Comparison of ENCODE assay signal across 25 cellular contexts in genomic region chr2:71208756-71209155, GRCh38. TPM values are rescaled to one million over a fixed set of nuclear protein-coding genes. Genes with fewer than 3 reads are reported as not detected.
DNase-seq lines count a peak whose midpoint lies in the region; ATAC-seq, FAIRE-seq and TF ChIP-seq lines count a peak whose summit lies in the region.
"Had no signal": no experiment of that assay in that cellular context is flagged by ENCODE, and none has a peak within 500 bp of the region (broad histone marks: within the 10 kb centered on the region; RNA-seq: fewer than 3 reads in every experiment).

No MANE protein-coding gene starts in this region.

- no peak overlapping the region for H3K4me3 Mint-ChIP-seq in stimulated activated effector memory CD8-positive, alpha-beta T cell treated with anti-CD3 and anti-CD28 coated beads, Interleukin-12 subunit alpha, Interleukin-12 subunit beta, amount 100 ng/mL, for 72 hours
- H3K4me3 Mint-ChIP-seq: B cell; CD4-positive, alpha-beta T cell; CD8-positive, alpha-beta T cell had no signal

- no peaks in the 10 kb centered on the region for H3K4me1 Mint-ChIP-seq in stimulated activated effector memory CD8-positive, alpha-beta T cell treated with anti-CD3 and anti-CD28 coated beads, Interleukin-12 subunit alpha, Interleukin-12 subunit beta, amount 100 ng/mL, for 72 hours
- H3K4me1 Mint-ChIP-seq: B cell had no signal

- H3K9me3 ChIP-seq in liver (ENCODE audit: control insufficient read depth in 4 of 4, low read length in 3 of 4) (no peaks in the 10 kb centered on the region), HepG2 (ENCODE audit: low read length) (no peaks in the 10 kb centered on the region), pancreas (no peaks in the 10 kb centered on the region)
- H3K9me3 ChIP-seq: A549 had no signal

- TF ChIP-seq RAD21 in liver (IDR thresholded peaks at IDR 0.05) (no peak), HepG2 (CRISPR knock-in tag; IDR thresholded peaks at IDR 0.05) (no peak)

- no peak overlapping the region for H3K4me2 ChIP-seq in HepG2 (ENCODE audit: low read depth, low read length)
- H3K4me2 ChIP-seq: A549; BLaER1 treated with 17β-estradiol and CSF1 and Interleukin-3, amounts not matched to agents 10 nM and 100 nM had no signal

- H3K27ac ChIP-seq in liver (ENCODE audit: low read depth in 1 of 2, low read length in 2 of 2) (peak overlapping the region; percentile 19 to 47), HepG2 (ENCODE audit: extremely low read length, insufficient read depth, low read length) (no peak overlapping the region), pancreas (peak overlapping the region in 1 of 4 donors; percentile 84)
- H3K27ac ChIP-seq: 22Rv1; A549; BLaER1 treated with 17β-estradiol and CSF1 and Interleukin-3, amounts not matched to agents 10 nM and 100 nM had no signal

- in situ Hi-C loops in HepG2 (cut with HindIII; ENCODE audit: extremely low pct_ligation_motif_present, low pct_unique_long_range_greater_than_20kb): no loop called here

- FAIRE-seq in HepG2 (lab: Jason Lieb, UNC) (no peak), pancreas (lab: Jason Lieb, UNC) (no peak)
- FAIRE-seq: A549, GM12878, GM12892, GM18507 had no signal

- CTCF ChIA-PET in HepG2 (lab: Yijun Ruan, JAX; ENCODE audit: low intra/inter-chr PET ratio, low total read pairs): no interaction called here

- POLR2A ChIA-PET in HepG2 (lab: Yijun Ruan, JAX): no interaction called here

- H3K27me3 ChIP-seq in liver (ENCODE audit: control insufficient read depth in 4 of 4, insufficient read depth in 4 of 4, low read length in 3 of 4) (no peaks in the 10 kb centered on the region), HepG2 (ENCODE audit: control insufficient read depth in 1 of 2, insufficient read depth in 2 of 2, low read length in 2 of 2) (no peaks in the 10 kb centered on the region; a peak in 1 of 5 replicates), pancreas (no peaks in the 10 kb centered on the region)
- H3K27me3 ChIP-seq: BLaER1 treated with 17β-estradiol and CSF1 and Interleukin-3, amounts not matched to agents 10 nM and 100 nM had no signal

- no peaks in the 10 kb centered on the region for H4K20me1 ChIP-seq in HepG2 (ENCODE audit: insufficient read depth, low read length)
- H4K20me1 ChIP-seq: BLaER1 treated with 17β-estradiol and CSF1 and Interleukin-3, amounts not matched to agents 10 nM and 100 nM had no signal

- BruUV-seq in HepG2 (replicated peaks; lab: Mats Ljungman, UMichigan): no TSS peak

- H3K27ac Mint-ChIP-seq in stimulated activated effector memory CD8-positive, alpha-beta T cell treated with anti-CD3 and anti-CD28 coated beads, Interleukin-12 subunit alpha, Interleukin-12 subunit beta, amount 100 ng/mL, for 72 hours: no peak overlapping the region
- H3K27ac Mint-ChIP-seq: B cell; CD4-positive, alpha-beta T cell; CD8-positive, alpha-beta T cell had no signal

- no peak for DNase-seq in HepG2 (ENCODE audit: low spot score)
- DNase-seq in M059J (ENCODE audit: low read depth): peak; percentile 8
- DNase-seq in left lobe of liver (ENCODE audit: low spot score): no peak
- no peak for DNase-seq in pancreas
- DNase-seq in NCI-H524 (lab: John Stamatoyannopoulos, UW): no peak
- no peak for DNase-seq in stimulated activated CD4-positive, alpha-beta T cell treated with anti-CD3 and anti-CD28 coated beads, Interleukin-4, amount 100 ng/mL, for 4 hours
- no peak for DNase-seq in stimulated activated effector memory CD8-positive, alpha-beta T cell treated with anti-CD3 and anti-CD28 coated beads, Interleukin-12 subunit alpha, Interleukin-12 subunit beta, amount 100 ng/mL, for 72 hours (ENCODE audit: low spot score in 2 of 2)
- DNase-seq: AML-193; CD4-positive, alpha-beta T cell; CD8-positive, alpha-beta T cell; DMS 273 treated with DMSO at 0.1 percent for 48 hours; DMS153; DMS53; DMS79; DND-41; EL; GDM1 had no signal

- H3K9me3 Mint-ChIP-seq in stimulated activated effector memory CD8-positive, alpha-beta T cell treated with anti-CD3 and anti-CD28 coated beads, Interleukin-12 subunit alpha, Interleukin-12 subunit beta, amount 100 ng/mL, for 72 hours: no peaks in the 10 kb centered on the region
- H3K9me3 Mint-ChIP-seq: CD4-positive, alpha-beta T cell; CD8-positive, alpha-beta T cell had no signal

- no peaks in the 10 kb centered on the region for H3K79me2 ChIP-seq in HepG2 (ENCODE audit: insufficient read depth, low read length)

- H3K9ac ChIP-seq in liver (ENCODE audit: low read depth in 1 of 2, low read length in 2 of 2) (no peak overlapping the region), HepG2 (ENCODE audit: insufficient read depth, low read depth, low read length) (no peak overlapping the region)
- H3K9ac ChIP-seq: BLaER1 treated with 17β-estradiol and CSF1 and Interleukin-3, amounts not matched to agents 10 nM and 100 nM had no signal

- intact Hi-C loops in HepG2 (cut with micrococcal nuclease; ENCODE audit: unreplicated experiment): no loop called here
- intact Hi-C loops in pancreas (cut with DNase I): no loop called here

- no peak overlapping the region for H2AFZ ChIP-seq in HepG2 (ENCODE audit: low read length)

- TF ChIP-seq CTCF in liver (IDR thresholded peaks at IDR 0.05; ENCODE audit: low read depth, low read length, missing input control): no peak
- no peak for TF ChIP-seq CTCF in HepG2 (CRISPR knock-in tag; IDR thresholded peaks at IDR 0.05)
- TF ChIP-seq CTCF in pancreas (IDR thresholded peaks at IDR 0.05): no peak

- TF ChIP-seq EP300 in HepG2 (IDR thresholded peaks at IDR 0.05; ENCODE audit: low read depth in 2 of 2, low read length in 2 of 2): no peak
- TF ChIP-seq EP300 in HepG2 (CRISPR knock-in tag; IDR thresholded peaks at IDR 0.05; ENCODE audit: borderline replicate concordance): no peak

- TF ChIP-seq POLR2A in HepG2 (IDR thresholded peaks at IDR 0.05; ENCODE audit: insufficient read depth in 1 of 2, low read depth in 2 of 2, low read length in 2 of 2): no peak

- WGBS in liver: 25% methylated on average over 2 of the region's 2 CpGs
- 2% methylated on average over 2 of the region's 2 CpGs for WGBS in HepG2 (ENCODE audit: low lambda C conversion rate)
- WGBS in pancreas, 2 donors: 17 to 25% methylated on average over 2 of the region's 2 CpGs

- H3K36me3 ChIP-seq in liver (ENCODE audit: control insufficient read depth in 4 of 4, insufficient read depth in 3 of 4, low read depth in 1 of 4, low read length in 3 of 4) (no peaks in the 10 kb centered on the region), HepG2 (replicated peaks in 1 of 2; ENCODE audit: control insufficient read depth in 1 of 2, insufficient read depth in 2 of 2, low read length in 2 of 2) (no peaks in the 10 kb centered on the region), pancreas (no peaks in the 10 kb centered on the region)
- H3K36me3 ChIP-seq: BLaER1 treated with 17β-estradiol and CSF1 and Interleukin-3, amounts not matched to agents 10 nM and 100 nM had no signal

- H3K4me3 ChIP-seq in liver (ENCODE audit: low read depth in 1 of 3, low read length in 3 of 3) (no peak overlapping the region), HepG2 (replicated peaks in 1 of 3; ENCODE audit: insufficient read depth in 1 of 3, low read depth in 2 of 3, low read length in 3 of 3) (no peak overlapping the region), pancreas (no peak overlapping the region)
- H3K4me3 ChIP-seq: A549; BLaER1 treated with 17β-estradiol and CSF1 and Interleukin-3, amounts not matched to agents 10 nM and 100 nM; GM12878 had no signal

- H3K4me1 ChIP-seq in liver (ENCODE audit: control insufficient read depth in 4 of 4, insufficient read depth in 4 of 4, low read length in 3 of 4) (peaks cover 5 to 26% (median 8%) of the 10 kb centered on the region in 4 donors), HepG2 (ENCODE audit: insufficient read depth, low read length) (no peaks in the 10 kb centered on the region), pancreas (peaks cover 6 to 23% (median 12%) of the 10 kb centered on the region in 3 donors)
- H3K4me1 ChIP-seq: A549 had no signal

- ATAC-seq in HepG2: no peak
- ATAC-seq in left lobe of liver: peak; percentile 42
- ATAC-seq in pancreas: peak; percentile 11 to 49 (median 24)
- no peak for ATAC-seq in stimulated activated effector memory CD8-positive, alpha-beta T cell treated with anti-CD3 and anti-CD28 coated beads, Interleukin-12 subunit alpha, Interleukin-12 subunit beta, amount 100 ng/mL, for 72 hours
- ATAC-seq: A549; CD8-positive, alpha-beta T cell; GM12878 had no signal

- peaks cover 4% of the 10 kb centered on the region for H3K36me3 Mint-ChIP-seq in stimulated activated effector memory CD8-positive, alpha-beta T cell treated with anti-CD3 and anti-CD28 coated beads, Interleukin-12 subunit alpha, Interleukin-12 subunit beta, amount 100 ng/mL, for 72 hours

TF ChIP-seq in HepG2, 621 proteins besides CTCF, POLR2A, EP300 and RAD21 (continues in another document):
- no peak for TF ChIP-seq ZMYM4 (CRISPR knock-in tag; IDR thresholded peaks at IDR 0.05)
- no peak for TF ChIP-seq CHCHD3 (CRISPR knock-in tag; IDR thresholded peaks at IDR 0.05)

RNA-seq across cellular contexts. Expression of gene PAIP2B, which starts 18.1 kb away (rescaled TPM):
- total RNA-seq in liver (10 to 100 TPM; 10.9 to 28.6 TPM), HepG2 (2016; rRNA removed; fragmentation: Illumina TruSeq; extraction: Trizol) (0.29 and 0.46 TPM in 2 replicates), left lobe of liver (26.8 TPM), pancreas (10 to 100 TPM; 30.4 to 67.4 (median 51.1) TPM)
- polyA plus RNA-seq in liver (10 to 100 TPM in 1 of 2 donors, 1 to 10 TPM in 1; 4.8 to 10.2 TPM), HepG2 (2011; rRNA removed) (0.16 and 0.18 TPM in 2 replicates), pancreas (10 to 100 TPM in 1 of 2 donors, 1 to 10 TPM in 1; 9.0 to 12.9 TPM)
- total RNA-seq in HepG2 (2016; cell fraction: cytosol; rRNA removed; fragmentation: Illumina TruSeq; extraction: Trizol; ENCODE audit: low read depth): under 0.01 TPM in 1 of 2 replicates, not detected in the other
- 0.26 and 0.46 TPM in 2 replicates for total RNA-seq in HepG2 (2016; cell fraction: insoluble cytoplasmic fraction; rRNA removed; fragmentation: Illumina TruSeq; extraction: Trizol)
- 0.12 and 0.17 TPM in 2 replicates for total RNA-seq in HepG2 (2016; cell fraction: membrane; rRNA removed; fragmentation: Illumina TruSeq; extraction: Trizol)
- 0.25 TPM in 2 replicates for total RNA-seq in HepG2 (2016; cell fraction: nucleus; rRNA removed; fragmentation: Illumina TruSeq; extraction: Trizol)
- polyA plus RNA-seq in HepG2 (2011; cell fraction: cytosol; rRNA removed): 0.08 and 0.21 TPM in 2 replicates
- polyA plus RNA-seq in HepG2 (2011; cell fraction: nucleus; rRNA removed): 0.08 and 0.24 TPM in 2 replicates
- polyA plus RNA-seq in HepG2 (2012): 0.31 and 0.78 TPM in 2 replicates
- 0.03 and 0.05 TPM in 2 replicates for polyA plus RNA-seq in HepG2 (2016; cell fraction: cytosol; fragmentation: Illumina TruSeq; extraction: Trizol; ENCODE audit: low read depth)
- polyA plus RNA-seq in HepG2 (2016; cell fraction: insoluble cytoplasmic fraction; fragmentation: Illumina TruSeq; extraction: Trizol; ENCODE audit: low read depth): 0.28 and 0.29 TPM in 2 replicates
- polyA plus RNA-seq in HepG2 (2016; cell fraction: membrane; fragmentation: Illumina TruSeq; extraction: Trizol; ENCODE audit: low read depth): 0.05 and 0.06 TPM in 2 replicates
- 0.26 and 0.29 TPM in 2 replicates for polyA plus RNA-seq in HepG2 (2016; cell fraction: nucleus; fragmentation: Illumina TruSeq; extraction: Trizol; ENCODE audit: insufficient read depth, low read depth)
- 0.02 and 0.14 TPM in 2 replicates for polyA minus RNA-seq in HepG2 (2011; rRNA and poly(A)+ RNA removed; ENCODE audit: low replicate concordance)
- 0.18 and 0.30 TPM in 2 replicates for polyA minus RNA-seq in HepG2 (2011; cell fraction: cytosol; rRNA and poly(A)+ RNA removed)
- polyA minus RNA-seq in HepG2 (2011; cell fraction: nucleus; rRNA and poly(A)+ RNA removed): 0.26 and 0.37 TPM in 2 replicates
- total RNA-seq in M059J (2014; rRNA removed; shearing (Covaris generic)): 0.52 and 0.81 TPM in 2 replicates

Comparison
In these comparisons a context has a peak if more than half of its experiments do, and no peak if none do; other contexts are left out.
1. ATAC-seq: peak in left lobe of liver (single experiment) and pancreas (4 of 4); none in HepG2 (single experiment) and stimulated activated effector memory CD8-positive, alpha-beta T cell treated with anti-CD3 and anti-CD28 coated beads, Interleukin-12 subunit alpha, Interleukin-12 subunit beta, amount 100 ng/mL, for 72 hours (single experiment).